8 cellular contexts compared by ENCODE assay signal in the genomic region with DNA sequence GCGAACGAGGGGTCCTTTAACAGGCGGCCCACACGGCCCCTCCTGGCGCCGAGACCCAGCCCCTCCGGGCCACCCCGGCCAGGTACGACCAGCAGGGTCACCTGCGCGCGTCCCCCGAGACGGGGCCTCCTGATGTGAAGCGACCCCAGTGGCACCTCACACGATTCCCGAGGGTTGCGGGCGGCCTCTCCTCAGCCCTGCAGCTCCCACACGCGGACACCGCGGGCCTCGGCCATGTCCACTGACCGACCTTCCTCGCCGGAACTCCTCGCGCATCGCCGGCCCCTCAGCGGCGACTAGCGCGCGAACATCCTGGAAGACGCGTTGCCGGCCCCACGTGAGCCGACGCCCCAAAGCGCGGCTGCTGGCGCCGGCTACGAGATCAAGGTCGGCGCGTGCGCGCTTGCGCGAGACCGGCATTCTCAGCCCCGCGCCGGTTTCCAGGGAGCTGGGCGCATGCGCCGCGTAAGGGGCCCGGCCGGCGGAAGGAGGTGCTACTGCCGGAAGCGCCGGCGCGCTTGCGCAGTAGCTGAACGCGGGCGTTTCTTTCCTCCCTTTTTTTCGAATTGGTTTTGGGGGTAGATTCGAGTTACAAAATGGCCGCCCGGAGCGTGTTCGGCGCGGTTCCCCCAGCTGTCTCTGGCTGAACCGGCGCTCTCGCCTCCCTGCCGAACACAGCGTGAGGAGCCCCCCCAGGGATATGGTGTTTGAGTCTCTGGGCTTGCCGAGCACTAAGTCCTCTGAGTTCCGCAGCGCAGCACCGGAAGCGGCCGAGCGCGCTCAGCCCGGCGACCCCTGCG. TPM values are rescaled to one million over a fixed set of nuclear protein-coding genes. Genes with fewer than 3 reads are reported as not detected.
A peak's percentile ranks its signal among the peaks of the same experiment; 100 is the strongest.
DNase-seq lines count a peak whose midpoint lies in the region; ATAC-seq and TF ChIP-seq lines count a peak whose summit lies in the region.

A gene with protein sequence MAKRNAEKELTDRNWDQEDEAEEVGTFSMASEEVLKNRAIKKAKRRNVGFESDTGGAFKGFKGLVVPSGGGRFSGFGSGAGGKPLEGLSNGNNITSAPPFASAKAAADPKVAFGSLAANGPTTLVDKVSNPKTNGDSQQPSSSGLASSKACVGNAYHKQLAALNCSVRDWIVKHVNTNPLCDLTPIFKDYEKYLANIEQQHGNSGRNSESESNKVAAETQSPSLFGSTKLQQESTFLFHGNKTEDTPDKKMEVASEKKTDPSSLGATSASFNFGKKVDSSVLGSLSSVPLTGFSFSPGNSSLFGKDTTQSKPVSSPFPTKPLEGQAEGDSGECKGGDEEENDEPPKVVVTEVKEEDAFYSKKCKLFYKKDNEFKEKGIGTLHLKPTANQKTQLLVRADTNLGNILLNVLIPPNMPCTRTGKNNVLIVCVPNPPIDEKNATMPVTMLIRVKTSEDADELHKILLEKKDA (plus strand): TSS at position 509 of the 800 bp plus-strand sequence. CDS start 4,253 bp downstream, outside the sequence.

- intact Hi-C loops in uterus (cut with DNase I; ENCODE audit: low total_unique reads) = no loop called here

- H3K4me1 Mint-ChIP-seq in T-helper 17 cell = peaks cover 40% of the 10 kb centered on the region

- peak; percentile 82 for ATAC-seq in HG02884 (IDR thresholded peaks at IDR 0.05; ENCODE audit: unreplicated experiment)
- peak; percentile 88 for ATAC-seq in T-helper 17 cell

- H3K36me3 Mint-ChIP-seq in T-helper 17 cell (ENCODE audit: low read depth) = peaks cover 7% of the 10 kb centered on the region

- H3K27ac ChIP-seq in right atrium auricular region (peak within 1 kb of the TSS; percentile 88 to 91), uterus (peak within 1 kb of the TSS; percentile 79 to 87)

- H3K4me3 Mint-ChIP-seq in T-helper 17 cell = peak within 1 kb of the TSS; percentile 99

- no peaks in the 10 kb centered on the region for H3K9me3 ChIP-seq in T-helper 17 cell (ENCODE audit: control insufficient read depth, low read length, poor library complexity, severe bottlenecking)
- no peaks in the 10 kb centered on the region for H3K9me3 ChIP-seq in right atrium auricular region
- H3K9me3 ChIP-seq in uterus = no peaks in the 10 kb centered on the region

- H3K27me3 ChIP-seq in right atrium auricular region (no peaks in the 10 kb centered on the region), uterus (no peaks in the 10 kb centered on the region)

- peak; percentile 72 to 83 for TF ChIP-seq POLR2A in uterus (IDR thresholded peaks at IDR 0.05)

- H3K4me1 ChIP-seq in right atrium auricular region (peaks cover 0 to 42% of the 10 kb centered on the region in 2 donors), uterus (peaks cover 5% of the 10 kb centered on the region in 2 donors)

- no peak for TF ChIP-seq CTCF in GM13977 (IDR thresholded peaks at IDR 0.05; ENCODE audit: extremely low read depth, insufficient read depth, missing control alignments)
- peak in 1 of 2 donors; percentile 38 for TF ChIP-seq CTCF in right atrium auricular region (IDR thresholded peaks at IDR 0.05)
- TF ChIP-seq CTCF in uterus (IDR thresholded peaks at IDR 0.05) = peak in 1 of 4 experiments; percentile 28

- H3K27ac Mint-ChIP-seq in T-helper 17 cell = peak within 1 kb of the TSS; percentile 95

- H3K36me3 ChIP-seq in right atrium auricular region (no peaks in the 10 kb centered on the region), uterus (no peaks in the 10 kb centered on the region)

- peak within 1 kb of the TSS; percentile 93 to 94 for H3K4me3 ChIP-seq in right atrium auricular region
- H3K4me3 ChIP-seq in uterus = peak within 1 kb of the TSS; percentile 81 to 83

- in situ Hi-C loops in GM13977 (cut with MboI; ENCODE audit: low pct_unique_long_range_greater_than_20kb, low sequenced_read_pairs, unreplicated experiment) = no loop called here

- DNase-seq in GM13977 (ENCODE audit: low spot score) (peak; percentile 100), NCI-H1694 treated with DMSO at 0.1 percent for 48 hours (lab: John Stamatoyannopoulos, UW) (peak; percentile 95), T-helper 17 cell (peak; percentile 96 to 98 (median 97)), amygdala (lab: John Stamatoyannopoulos, UW) (peak; percentile 27 to 94 (median 84)), right atrium auricular region (ENCODE audit: low spot score) (peak; percentile 93), pulmonary artery endothelial cell (ENCODE audit: low read depth, low spot score) (peak; percentile 81), uterus (peak; percentile 93 to 95)

- no peaks in the 10 kb centered on the region for H3K27me3 Mint-ChIP-seq in T-helper 17 cell

RNA-seq across cellular contexts. Expression of the gene that starts here (rescaled TPM):
- total RNA-seq in T-helper 17 cell (10 to 100 TPM; 89.3 to 99.2 TPM), right atrium auricular region (10 to 100 TPM; 14.3 to 20.8 TPM), pulmonary artery endothelial cell (73.9 and 93.3 TPM in 2 replicates), uterus (100 to 1,000 TPM in 2 of 4 donors, 10 to 100 TPM in 2; 45.7 to 558 (median 101) TPM)

Comparison
In these comparisons a context has a peak if more than half of its experiments do, and no peak if none do; other contexts are left out.
1. Peak in every context shown above with its lines: DNase-seq, ATAC-seq, H3K4me3 ChIP-seq and H3K27ac ChIP-seq.